In the genomic region with DNA sequence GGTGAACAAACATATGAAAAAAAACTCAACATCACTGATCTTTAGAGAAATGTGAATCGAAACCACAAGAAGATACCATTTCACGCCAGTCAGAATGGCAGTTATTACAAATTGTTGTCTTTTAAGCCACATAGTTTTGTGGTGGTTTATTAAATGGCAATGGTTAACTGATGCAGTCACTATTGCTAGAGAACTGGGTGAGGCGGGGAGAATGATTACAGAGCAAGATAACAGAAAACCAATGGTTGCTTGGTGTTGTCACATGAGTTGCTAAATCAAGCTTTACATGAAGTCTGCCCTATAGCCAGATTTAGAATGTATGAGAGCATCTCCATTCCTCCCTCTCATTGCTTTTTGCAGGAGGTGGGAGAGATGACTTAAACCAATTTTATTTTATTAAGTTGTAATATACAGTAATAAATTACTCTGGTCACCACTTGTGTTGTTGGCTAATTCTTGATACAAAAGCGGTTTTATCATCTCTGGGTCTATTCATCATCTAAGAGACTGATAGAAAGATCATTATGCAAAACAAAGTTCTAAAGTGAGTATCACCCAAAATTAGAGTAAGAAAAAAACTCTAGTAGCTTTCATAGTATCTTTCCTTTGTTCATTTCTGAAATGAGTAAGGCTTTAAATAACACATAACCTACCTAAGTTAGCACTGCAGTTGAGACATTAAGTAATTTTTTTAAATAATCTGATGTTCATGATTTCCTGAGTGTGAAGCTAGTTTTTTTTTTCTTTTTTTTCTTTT, we compare ENCODE assay signal across 17 cellular contexts.
DNase-seq lines count a peak whose midpoint lies in the region; ATAC-seq lines count a peak whose summit lies in the region.
"Had no signal": no experiment of that assay in that cellular context is flagged by ENCODE, and none has a peak within 500 bp of the region (broad histone marks: within the 10 kb centered on the region; RNA-seq: fewer than 3 reads in every experiment).

No MANE protein-coding gene starts in this region.

- no peaks in the 10 kb centered on the region for H3K27me3 ChIP-seq in neuronal stem cell (ENCODE audit: control insufficient read depth in 3 of 3, insufficient read depth in 3 of 3, low read depth in 1 of 3, low read length in 3 of 3)
- H3K27me3 ChIP-seq: BE2C, body of pancreas, colonic mucosa had no signal

- WGBS in neuronal stem cell (ENCODE audit: extremely low coverage in 2 of 2, insufficient read length in 2 of 2, insufficient replicate concordance in 1 of 2), 2 donors = no CpG with 5 or more reads among the region's 4 CpGs

- no peak for DNase-seq in activated T-cell treated with anti-CD3 and anti-CD28 coated beads, Interleukin-2, amount 50 U/mL, for 1 hour
- DNase-seq in G401 (ENCODE audit: low spot score) = no peak
- DNase-seq in neuronal stem cell (ENCODE audit: low spot score) = no peak
- DNase-seq: activated naive CD4-positive, alpha-beta T cell treated with anti-CD3 and anti-CD28 coated beads, Interleukin-2, amount 50 U/mL, for 16 hours; BE2C; body of pancreas; colonic mucosa; hypothalamus; kidney; NCI-H146; stimulated activated CD4-positive, alpha-beta T cell treated with anti-CD3 and anti-CD28 coated beads, Interleukin-4, amount 100 ng/mL, for 4 hours had no signal

- H3K4me3 ChIP-seq in neuronal stem cell (ENCODE audit: low read length in 2 of 2) = no peak overlapping the region
- H3K4me3 ChIP-seq: body of pancreas, colonic mucosa, skin epidermis had no signal

- H3K27ac ChIP-seq in neuronal stem cell (replicated peaks; ENCODE audit: low read length) = no peak overlapping the region
- H3K27ac ChIP-seq: body of pancreas, colonic mucosa, skin epidermis had no signal

- H2BK120ac ChIP-seq in neuronal stem cell (ENCODE audit: low read depth, low read length) = no peak overlapping the region

- H2AK5ac ChIP-seq in neuronal stem cell (ENCODE audit: low read depth, low read length) = no peak overlapping the region

- H3K9ac ChIP-seq in neuronal stem cell (ENCODE audit: low read depth, low read length, poor library complexity) = no peak overlapping the region

- H2BK5ac ChIP-seq in neuronal stem cell (ENCODE audit: low read length) = no peak overlapping the region

- no peak overlapping the region for H3K4me2 ChIP-seq in neuronal stem cell (ENCODE audit: insufficient read depth, low read length, poor library complexity, severe bottlenecking)

- H2BK12ac ChIP-seq in neuronal stem cell (ENCODE audit: low read length) = no peak overlapping the region

- no peak overlapping the region for H3K4ac ChIP-seq in neuronal stem cell (ENCODE audit: low read length)

- no peaks in the 10 kb centered on the region for H3K36me3 ChIP-seq in neuronal stem cell (replicated peaks in 1 of 2; ENCODE audit: control insufficient read depth in 2 of 2, insufficient read depth in 2 of 2, low read length in 2 of 2)
- H3K36me3 ChIP-seq: BE2C, colonic mucosa had no signal

- peak; percentile 54 for ATAC-seq in GM19324 (IDR thresholded peaks at IDR 0.05; ENCODE audit: low FRiP score, unreplicated experiment)
- peak; percentile 70 for ATAC-seq in HG02678 (IDR thresholded peaks at IDR 0.05; ENCODE audit: unreplicated experiment)
- ATAC-seq in HG03378 (IDR thresholded peaks at IDR 0.05; ENCODE audit: unreplicated experiment) = peak; percentile 70
- ATAC-seq in activated CD4-positive, CD25-positive, alpha-beta regulatory T cell treated with anti-CD3 and anti-CD28 coated beads, Interleukin-2, amount 50 U/mL, for 24 hours = no peak
- ATAC-seq: body of pancreas; natural killer cell treated with Interleukin-12 subunit alpha and Interleukin-12 subunit beta and Interleukin-15 and Interleukin-18, amount 100 ng/mL, for 72 hours had no signal

- H2BK15ac ChIP-seq in neuronal stem cell (ENCODE audit: low read length) = no peak overlapping the region

- no peak overlapping the region for H4K8ac ChIP-seq in neuronal stem cell (ENCODE audit: low read depth, low read length)

- H3K79me1 ChIP-seq in neuronal stem cell (ENCODE audit: low read depth, low read length) = no peaks in the 10 kb centered on the region

- H3K18ac ChIP-seq in neuronal stem cell (ENCODE audit: low read length) = no peak overlapping the region

- no peak overlapping the region for H3K23ac ChIP-seq in neuronal stem cell (ENCODE audit: low read depth, low read length, poor library complexity)

- H3K9me3 ChIP-seq in neuronal stem cell (replicated peaks in 1 of 2; ENCODE audit: control insufficient read depth in 2 of 2, insufficient read depth in 1 of 2, low read depth in 1 of 2, low read length in 2 of 2) = no peaks in the 10 kb centered on the region
- H3K9me3 ChIP-seq: BE2C, body of pancreas, colonic mucosa had no signal

- H3K14ac ChIP-seq in neuronal stem cell (ENCODE audit: low read length) = no peak overlapping the region

- H4K91ac ChIP-seq in neuronal stem cell (ENCODE audit: low read depth, low read length, poor library complexity) = no peak overlapping the region

- in situ Hi-C loops in G401 (cut with HindIII; ENCODE audit: low sequenced_read_pairs) = no loop called here

- no peak overlapping the region for H2AFZ ChIP-seq in neuronal stem cell (ENCODE audit: low read length)

- H3K4me1 ChIP-seq in neuronal stem cell (ENCODE audit: control insufficient read depth in 2 of 2, insufficient read depth in 1 of 2, low read depth in 1 of 2, low read length in 2 of 2) = no peaks in the 10 kb centered on the region
- H3K4me1 ChIP-seq: BE2C, body of pancreas, colonic mucosa had no signal

Comparison
In these comparisons a context has a peak if more than half of its experiments do, and no peak if none do; other contexts are left out.
1. ATAC-seq: peak in GM19324 (single experiment), HG02678 (single experiment) and HG03378 (single experiment); none in activated CD4-positive, CD25-positive, alpha-beta regulatory T cell treated with anti-CD3 and anti-CD28 coated beads, Interleukin-2, amount 50 U/mL, for 24 hours (0 of 2).